Comparison of ENCODE assay signal across 1 cellular context in the genomic region with DNA sequence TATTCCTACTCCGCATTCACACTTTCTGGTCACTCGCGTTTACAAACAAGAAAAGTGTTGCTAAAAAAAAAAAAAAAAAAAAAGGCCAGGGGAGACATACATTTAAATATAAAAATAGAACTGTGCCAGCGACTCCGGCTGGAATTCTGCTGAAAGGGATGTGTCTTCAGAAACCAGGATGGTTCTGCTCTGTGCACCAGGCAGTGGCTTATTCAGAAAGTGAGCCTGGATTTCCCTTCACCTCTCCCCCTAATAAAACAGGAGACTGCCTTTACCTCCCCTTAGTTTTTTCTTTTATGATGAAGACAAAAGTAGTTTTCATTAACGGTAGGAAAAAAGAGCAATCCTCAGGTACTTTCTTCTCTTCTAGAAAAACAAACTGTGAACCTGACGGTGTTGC.
TF ChIP-seq lines count a peak whose summit lies in the region.

No MANE protein-coding gene starts in this region.

TF ChIP-seq in A549, 52 proteins besides CTCF, POLR2A, EP300 and RAD21 (continued from another document):
- TF ChIP-seq, protein P1, sequence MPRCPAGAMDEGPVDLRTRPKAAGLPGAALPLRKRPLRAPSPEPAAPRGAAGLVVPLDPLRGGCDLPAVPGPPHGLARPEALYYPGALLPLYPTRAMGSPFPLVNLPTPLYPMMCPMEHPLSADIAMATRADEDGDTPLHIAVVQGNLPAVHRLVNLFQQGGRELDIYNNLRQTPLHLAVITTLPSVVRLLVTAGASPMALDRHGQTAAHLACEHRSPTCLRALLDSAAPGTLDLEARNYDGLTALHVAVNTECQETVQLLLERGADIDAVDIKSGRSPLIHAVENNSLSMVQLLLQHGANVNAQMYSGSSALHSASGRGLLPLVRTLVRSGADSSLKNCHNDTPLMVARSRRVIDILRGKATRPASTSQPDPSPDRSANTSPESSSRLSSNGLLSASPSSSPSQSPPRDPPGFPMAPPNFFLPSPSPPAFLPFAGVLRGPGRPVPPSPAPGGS (IDR thresholded peaks at IDR 0.05): no peak
- TF ChIP-seq KDM5A (IDR thresholded peaks at IDR 0.05): no peak
- TF ChIP-seq RFX5 (IDR thresholded peaks at IDR 0.05): no peak
- no peak for TF ChIP-seq CBX8 (IDR thresholded peaks at IDR 0.05)
- TF ChIP-seq NPAS2 (CRISPR knock-in tag; IDR thresholded peaks at IDR 0.05; ENCODE audit: borderline replicate concordance): no peak
- no peak for TF ChIP-seq FOSL2 (IDR thresholded peaks at IDR 0.05)
- TF ChIP-seq FOSL2 (CRISPR knock-in tag; IDR thresholded peaks at IDR 0.05): no peak
- TF ChIP-seq, protein P2, sequence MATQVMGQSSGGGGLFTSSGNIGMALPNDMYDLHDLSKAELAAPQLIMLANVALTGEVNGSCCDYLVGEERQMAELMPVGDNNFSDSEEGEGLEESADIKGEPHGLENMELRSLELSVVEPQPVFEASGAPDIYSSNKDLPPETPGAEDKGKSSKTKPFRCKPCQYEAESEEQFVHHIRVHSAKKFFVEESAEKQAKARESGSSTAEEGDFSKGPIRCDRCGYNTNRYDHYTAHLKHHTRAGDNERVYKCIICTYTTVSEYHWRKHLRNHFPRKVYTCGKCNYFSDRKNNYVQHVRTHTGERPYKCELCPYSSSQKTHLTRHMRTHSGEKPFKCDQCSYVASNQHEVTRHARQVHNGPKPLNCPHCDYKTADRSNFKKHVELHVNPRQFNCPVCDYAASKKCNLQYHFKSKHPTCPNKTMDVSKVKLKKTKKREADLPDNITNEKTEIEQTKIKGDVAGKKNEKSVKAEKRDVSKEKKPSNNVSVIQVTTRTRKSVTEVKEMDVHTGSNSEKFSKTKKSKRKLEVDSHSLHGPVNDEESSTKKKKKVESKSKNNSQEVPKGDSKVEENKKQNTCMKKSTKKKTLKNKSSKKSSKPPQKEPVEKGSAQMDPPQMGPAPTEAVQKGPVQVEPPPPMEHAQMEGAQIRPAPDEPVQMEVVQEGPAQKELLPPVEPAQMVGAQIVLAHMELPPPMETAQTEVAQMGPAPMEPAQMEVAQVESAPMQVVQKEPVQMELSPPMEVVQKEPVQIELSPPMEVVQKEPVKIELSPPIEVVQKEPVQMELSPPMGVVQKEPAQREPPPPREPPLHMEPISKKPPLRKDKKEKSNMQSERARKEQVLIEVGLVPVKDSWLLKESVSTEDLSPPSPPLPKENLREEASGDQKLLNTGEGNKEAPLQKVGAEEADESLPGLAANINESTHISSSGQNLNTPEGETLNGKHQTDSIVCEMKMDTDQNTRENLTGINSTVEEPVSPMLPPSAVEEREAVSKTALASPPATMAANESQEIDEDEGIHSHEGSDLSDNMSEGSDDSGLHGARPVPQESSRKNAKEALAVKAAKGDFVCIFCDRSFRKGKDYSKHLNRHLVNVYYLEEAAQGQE (IDR thresholded peaks at IDR 0.05): no peak
- no peak for TF ChIP-seq CEBPB (IDR thresholded peaks at IDR 0.05)
- no peak for TF ChIP-seq POLR2AphosphoS2 (conservative IDR thresholded peaks at IDR 0.05; ENCODE audit: low read length)
- TF ChIP-seq SMC3 (IDR thresholded peaks at IDR 0.05): no peak
- no peak for TF ChIP-seq MYC (IDR thresholded peaks at IDR 0.05; ENCODE audit: borderline replicate concordance, low read length)
- TF ChIP-seq HOXB5 (CRISPR knock-in tag; IDR thresholded peaks at IDR 0.05): no peak
- TF ChIP-seq JUNB (IDR thresholded peaks at IDR 0.05): no peak
- no peak for TF ChIP-seq TFCP2L1 (CRISPR knock-in tag; IDR thresholded peaks at IDR 0.05)
- no peak for TF ChIP-seq NR3C1 (IDR thresholded peaks at IDR 0.05)
- no peak for TF ChIP-seq HDAC2 (IDR thresholded peaks at IDR 0.05)
- TF ChIP-seq MAFK (IDR thresholded peaks at IDR 0.05; ENCODE audit: partially characterized antibody): no peak
- TF ChIP-seq, protein P3, sequence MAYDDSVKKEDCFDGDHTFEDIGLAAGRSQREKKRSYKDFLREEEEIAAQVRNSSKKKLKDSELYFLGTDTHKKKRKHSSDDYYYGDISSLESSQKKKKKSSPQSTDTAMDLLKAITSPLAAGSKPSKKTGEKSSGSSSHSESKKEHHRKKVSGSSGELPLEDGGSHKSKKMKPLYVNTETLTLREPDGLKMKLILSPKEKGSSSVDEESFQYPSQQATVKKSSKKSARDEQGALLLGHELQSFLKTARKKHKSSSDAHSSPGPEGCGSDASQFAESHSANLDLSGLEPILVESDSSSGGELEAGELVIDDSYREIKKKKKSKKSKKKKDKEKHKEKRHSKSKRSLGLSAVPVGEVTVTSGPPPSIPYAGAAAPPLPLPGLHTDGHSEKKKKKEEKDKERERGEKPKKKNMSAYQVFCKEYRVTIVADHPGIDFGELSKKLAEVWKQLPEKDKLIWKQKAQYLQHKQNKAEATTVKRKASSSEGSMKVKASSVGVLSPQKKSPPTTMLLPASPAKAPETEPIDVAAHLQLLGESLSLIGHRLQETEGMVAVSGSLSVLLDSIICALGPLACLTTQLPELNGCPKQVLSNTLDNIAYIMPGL (CRISPR knock-in tag; IDR thresholded peaks at IDR 0.05; ENCODE audit: borderline replicate concordance): no peak
- no peak for TF ChIP-seq RCOR1 (IDR thresholded peaks at IDR 0.05; ENCODE audit: low read depth, low read length)
